19 cellular contexts compared by ENCODE assay signal in genomic region chr18:26768388-26768787, GRCh38.
DNase-seq lines count a peak whose midpoint lies in the region; ATAC-seq and TF ChIP-seq lines count a peak whose summit lies in the region.
"Had no signal": no experiment of that assay in that cellular context is flagged by ENCODE, and none has a peak within 500 bp of the region (broad histone marks: within the 10 kb centered on the region; RNA-seq: fewer than 3 reads in every experiment).

No MANE protein-coding gene starts in this region.

- H3K9me3 ChIP-seq in esophagus muscularis mucosa = no peaks in the 10 kb centered on the region
- H3K9me3 ChIP-seq in T-helper 17 cell (ENCODE audit: control insufficient read depth, low read length, poor library complexity, severe bottlenecking) = no peaks in the 10 kb centered on the region
- H3K9me3 ChIP-seq in GM23248 (ENCODE audit: low read depth) = no peaks in the 10 kb centered on the region
- H3K9me3 ChIP-seq: BLaER1, Caco-2 had no signal

- H3K4me2 ChIP-seq in GM23338 (no peak overlapping the region), GM23248 (ENCODE audit: unreplicated experiment) (no peak overlapping the region)
- H3K4me2 ChIP-seq: BLaER1 had no signal

- no peaks in the 10 kb centered on the region for H3K36me3 Mint-ChIP-seq in GM23338 (ENCODE audit: low read depth)
- no peaks in the 10 kb centered on the region for H3K36me3 Mint-ChIP-seq in T-helper 17 cell (ENCODE audit: low read depth)
- H3K36me3 Mint-ChIP-seq: CD4-positive, CD25-positive, alpha-beta regulatory T cell; CD8-positive, alpha-beta T cell had no signal

- no peak for TF ChIP-seq EP300 in esophagus muscularis mucosa (IDR thresholded peaks at IDR 0.05)

- H4K20me1 ChIP-seq in GM23338 (replicated peaks; ENCODE audit: insufficient read depth) (no peaks in the 10 kb centered on the region), GM23248 (ENCODE audit: insufficient read depth) (no peaks in the 10 kb centered on the region)
- H4K20me1 ChIP-seq: BLaER1 had no signal

- no peak overlapping the region for H3K9ac ChIP-seq in GM23248
- H3K9ac ChIP-seq: BLaER1 had no signal

- H3K4me3 ChIP-seq in GM23338 = no peak overlapping the region
- H3K4me3 ChIP-seq in esophagus muscularis mucosa = no peak overlapping the region
- H3K4me3 ChIP-seq in GM23248 = no peak overlapping the region
- H3K4me3 ChIP-seq: BLaER1, GM12878 had no signal

- H3K4me3 Mint-ChIP-seq in GM23338 (no peak overlapping the region), T-helper 17 cell (no peak overlapping the region)
- H3K4me3 Mint-ChIP-seq: CD4-positive, CD25-positive, alpha-beta regulatory T cell; CD8-positive, alpha-beta T cell; H9 had no signal

- H3K4me1 ChIP-seq in GM23338 (ENCODE audit: insufficient read depth) (peaks cover 5% of the 10 kb centered on the region; the same call in 1 of the 2 replicates), esophagus muscularis mucosa (no peaks in the 10 kb centered on the region), GM23248 (ENCODE audit: insufficient read depth) (no peaks in the 10 kb centered on the region)
- H3K4me1 ChIP-seq: BLaER1 had no signal

- in situ Hi-C loops in GM23248 (cut with MboI) = no loop called here

- H3K27ac ChIP-seq in GM23338 (ENCODE audit: low read depth) (no peak overlapping the region), esophagus muscularis mucosa (replicated peaks in 1 of 4) (no peak overlapping the region), GM23248 (no peak overlapping the region)
- H3K27ac ChIP-seq: BLaER1, C4-2B had no signal

- H3K27ac Mint-ChIP-seq in GM23338 (no peak overlapping the region), T-helper 17 cell (no peak overlapping the region)
- H3K27ac Mint-ChIP-seq: CD4-positive, CD25-positive, alpha-beta regulatory T cell; CD8-positive, alpha-beta T cell; H9 had no signal

- WGBS in esophagus muscularis mucosa = 48% methylated on average over 7 of the region's 7 CpGs
- 47% methylated on average over 7 of the region's 7 CpGs for WGBS in GM23248 (ENCODE audit: low coverage in 1 of 2, low lambda C conversion rate in 2 of 2, missing lambda C conversion rate in 2 of 2), 2 experiments

- H3K9me2 ChIP-seq in GM23338 (ENCODE audit: insufficient read depth) (no peaks in the 10 kb centered on the region; the same call in 1 of the 2 replicates), GM23248 (ENCODE audit: insufficient read depth) (no peaks in the 10 kb centered on the region)

- intact Hi-C loops in esophagus muscularis mucosa (cut with DNase I) = no loop called here

- H3K4me1 Mint-ChIP-seq in GM23338 (peaks cover 5% of the 10 kb centered on the region; the same call in 1 of the 3 replicates), T-helper 17 cell (no peaks in the 10 kb centered on the region)
- H3K4me1 Mint-ChIP-seq: CD4-positive, CD25-positive, alpha-beta regulatory T cell; H9 had no signal

- DNase-seq in GM23338 (ENCODE audit: low spot score) (no peak), astrocyte of the hippocampus (ENCODE audit: low read depth, low spot score) (peak; percentile 47), esophagus muscularis mucosa (ENCODE audit: extremely low spot score) (peak; percentile 64), retina (peak; percentile 52), T-helper 17 cell (no peak), NCI-H82 (lab: John Stamatoyannopoulos, UW) (no peak), GM23248 (no peak)
- no peak for DNase-seq in activated naive CD4-positive, alpha-beta T cell treated with anti-CD3 and anti-CD28 coated beads, Interleukin-2, amount 50 U/mL, for 16 hours
- DNase-seq: Caco-2; CD4-positive, CD25-positive, alpha-beta regulatory T cell; CD8-positive, alpha-beta T cell; DMS153; DND-41; GDM1; H9 had no signal

- ATAC-seq in GM23338 (no peak), T-helper 17 cell (no peak)
- ATAC-seq: CD8-positive, alpha-beta T cell; GM12878; HCT116 had no signal

- H3K9me3 Mint-ChIP-seq in GM23338 = no peaks in the 10 kb centered on the region
- H3K9me3 Mint-ChIP-seq: CD8-positive, alpha-beta T cell; H9 had no signal

- H3F3A ChIP-seq in GM23338 (replicated peaks; ENCODE audit: low read depth) (no peaks in the 10 kb centered on the region), GM23248 (ENCODE audit: insufficient read depth) (no peaks in the 10 kb centered on the region)

- no peaks in the 10 kb centered on the region for H3K27me3 ChIP-seq in GM23338 (ENCODE audit: insufficient read depth)
- peaks cover 0 to 6% (median 0%) of the 10 kb centered on the region in 4 donors for H3K27me3 ChIP-seq in esophagus muscularis mucosa
- no peaks in the 10 kb centered on the region; the same call in 1 of the 2 replicates for H3K27me3 ChIP-seq in GM23248 (replicated peaks; ENCODE audit: insufficient read depth)
- H3K27me3 ChIP-seq: BLaER1 had no signal

- no peak for TF ChIP-seq CTCF in GM23338 (conservative IDR thresholded peaks at IDR 0.05; ENCODE audit: low read depth in 2 of 2)
- TF ChIP-seq CTCF in esophagus muscularis mucosa (IDR thresholded peaks at IDR 0.05) = no peak

- H3K36me3 ChIP-seq in GM23338 (ENCODE audit: insufficient read depth) = no peaks in the 10 kb centered on the region
- no peaks in the 10 kb centered on the region for H3K36me3 ChIP-seq in esophagus muscularis mucosa
- no peaks in the 10 kb centered on the region for H3K36me3 ChIP-seq in GM23248 (ENCODE audit: low read depth)
- H3K36me3 ChIP-seq: BLaER1 had no signal

- peak overlapping the region; percentile 76; the same call in 1 of the 2 replicates for H2AFZ ChIP-seq in GM23338
- no peak overlapping the region for H2AFZ ChIP-seq in GM23248

- H3K27me3 Mint-ChIP-seq in GM23338 (ENCODE audit: insufficient read depth, low read depth, poor library complexity) (peaks cover 5% of the 10 kb centered on the region), T-helper 17 cell (no peaks in the 10 kb centered on the region)
- H3K27me3 Mint-ChIP-seq: CD4-positive, CD25-positive, alpha-beta regulatory T cell had no signal

- no peak for TF ChIP-seq POLR2A in esophagus muscularis mucosa (IDR thresholded peaks at IDR 0.05; ENCODE audit: low read depth)

- no peaks in the 10 kb centered on the region for H3K79me2 ChIP-seq in GM23338 (replicated peaks; ENCODE audit: insufficient read depth)
- no peaks in the 10 kb centered on the region for H3K79me2 ChIP-seq in GM23248 (ENCODE audit: insufficient read depth)

TF ChIP-seq in GM23338, 12 proteins besides CTCF, POLR2A, EP300 and RAD21:
- TF ChIP-seq EZH2 (IDR thresholded peaks at IDR 0.05; ENCODE audit: low read depth, unreplicated experiment) (no peak), STAT1 (IDR thresholded peaks at IDR 0.05; ENCODE audit: unreplicated experiment) (no peak), ZNF331 (CRISPR knock-in tag; IDR thresholded peaks at IDR 0.05; ENCODE audit: low read depth) (no peak), JUNB (IDR thresholded peaks at IDR 0.05; ENCODE audit: unreplicated experiment) (no peak), ETS1 (IDR thresholded peaks at IDR 0.05) (no peak), EZH2phosphoT487 (IDR thresholded peaks at IDR 0.05; ENCODE audit: unreplicated experiment) (no peak), POLR2AphosphoS5 (IDR thresholded peaks at IDR 0.05; ENCODE audit: low read depth) (no peak)

Comparison
In these comparisons a context has a peak if more than half of its experiments do, and no peak if none do; other contexts are left out.
1. DNase-seq: peak in astrocyte of the hippocampus (single experiment), esophagus muscularis mucosa (single experiment) and retina (single experiment); none in GM23338 (single experiment), T-helper 17 cell (0 of 3), NCI-H82 (single experiment), GM23248 (single experiment) and activated naive CD4-positive, alpha-beta T cell treated with anti-CD3 and anti-CD28 coated beads, Interleukin-2, amount 50 U/mL, for 16 hours (single experiment).